14 cellular contexts compared by ENCODE assay signal in genomic region chr22:49787861-49788260, GRCh38. TPM values are rescaled to one million over a fixed set of nuclear protein-coding genes. Genes with fewer than 3 reads are reported as not detected.
DNase-seq lines count a peak whose midpoint lies in the region; ATAC-seq and TF ChIP-seq lines count a peak whose summit lies in the region.
"Had no signal": no experiment of that assay in that cellular context is flagged by ENCODE, and none has a peak within 500 bp of the region (broad histone marks: within the 10 kb centered on the region; RNA-seq: fewer than 3 reads in every experiment).

No MANE protein-coding gene starts in this region.

- H3K27me3 ChIP-seq in skeletal muscle tissue (ENCODE audit: control insufficient read depth in 3 of 3, insufficient read depth in 3 of 3, low read length in 3 of 3), result no peaks in the 10 kb centered on the region
- H3K27me3 ChIP-seq: Peyer's patch, vagina had no signal

- H3K9ac ChIP-seq in skeletal muscle tissue (ENCODE audit: low read depth in 1 of 3, low read length in 3 of 3), result no peak overlapping the region

- peaks cover 2 to 17% of the 10 kb centered on the region in 2 donors for H3K36me3 Mint-ChIP-seq in activated T-cell treated with anti-CD3 and anti-CD28 coated beads, Interleukin-2, amount 50 U/mL, for 72 hours (ENCODE audit: insufficient read depth in 2 of 2)
- H3K36me3 Mint-ChIP-seq in dendritic cell treated with granulocyte-macrophage colony-stimulating factor and Interleukin-4, amounts not matched to agents 40 ng/mL and 50 ng/mL, for 4 days (ENCODE audit: low read depth), result peaks cover 94% of the 10 kb centered on the region

- CTCF ChIA-PET in RWPE1 (lab: Yijun Ruan, JAX), result no interaction called here

- no peaks in the 10 kb centered on the region for H3K27me3 Mint-ChIP-seq in activated T-cell treated with anti-CD3 and anti-CD28 coated beads, Interleukin-2, amount 50 U/mL, for 72 hours (ENCODE audit: low read depth)
- no peaks in the 10 kb centered on the region for H3K27me3 Mint-ChIP-seq in dendritic cell treated with granulocyte-macrophage colony-stimulating factor and Interleukin-4, amounts not matched to agents 40 ng/mL and 50 ng/mL, for 4 days

- H3K9me3 Mint-ChIP-seq in activated T-cell treated with anti-CD3 and anti-CD28 coated beads, Interleukin-2, amount 50 U/mL, for 72 hours, result no peaks in the 10 kb centered on the region
- H3K9me3 Mint-ChIP-seq in dendritic cell treated with granulocyte-macrophage colony-stimulating factor and Interleukin-4, amounts not matched to agents 40 ng/mL and 50 ng/mL, for 4 days, result no peaks in the 10 kb centered on the region
- H3K9me3 Mint-ChIP-seq: mesothelial cell of epicardium had no signal

- H3K27ac ChIP-seq in RWPE1, result peak overlapping the region; percentile 70; the same call in 1 of the 2 replicates
- peak overlapping the region; percentile 73 for H3K27ac ChIP-seq in skeletal muscle tissue (ENCODE audit: low read depth, low read length)
- H3K27ac ChIP-seq: vagina, WERI-Rb-1 had no signal

- H3K27ac Mint-ChIP-seq in activated T-cell treated with anti-CD3 and anti-CD28 coated beads, Interleukin-2, amount 50 U/mL, for 72 hours, result peak overlapping the region; percentile 59
- peak overlapping the region; percentile 72 for H3K27ac Mint-ChIP-seq in dendritic cell treated with granulocyte-macrophage colony-stimulating factor and Interleukin-4, amounts not matched to agents 40 ng/mL and 50 ng/mL, for 4 days
- H3K27ac Mint-ChIP-seq: mesothelial cell of epicardium had no signal

- H3K4me1 Mint-ChIP-seq in activated T-cell treated with anti-CD3 and anti-CD28 coated beads, Interleukin-2, amount 50 U/mL, for 72 hours (ENCODE audit: low read depth), result peaks cover 48% of the 10 kb centered on the region
- peaks cover 41% of the 10 kb centered on the region for H3K4me1 Mint-ChIP-seq in dendritic cell treated with granulocyte-macrophage colony-stimulating factor and Interleukin-4, amounts not matched to agents 40 ng/mL and 50 ng/mL, for 4 days (ENCODE audit: low read depth)

- POLR2A ChIA-PET in RWPE1 (lab: Yijun Ruan, JAX; ENCODE audit: low non-redundant PET), result no interaction called here

- no peak for TF ChIP-seq CTCF in RWPE1 (conservative IDR thresholded peaks at IDR 0.05; ENCODE audit: low read depth)

- H3K4me3 Mint-ChIP-seq in activated T-cell treated with anti-CD3 and anti-CD28 coated beads, Interleukin-2, amount 50 U/mL, for 72 hours, result peak overlapping the region; percentile 7 to 15
- H3K4me3 Mint-ChIP-seq in dendritic cell treated with granulocyte-macrophage colony-stimulating factor and Interleukin-4, amounts not matched to agents 40 ng/mL and 50 ng/mL, for 4 days, result no peak overlapping the region
- H3K4me3 Mint-ChIP-seq: mesothelial cell of epicardium had no signal

- H3K4me1 ChIP-seq in skeletal muscle tissue (ENCODE audit: control insufficient read depth in 3 of 3, insufficient read depth in 3 of 3, low read length in 3 of 3), result peaks cover 71 to 76% (median 76%) of the 10 kb centered on the region in 3 donors

- peaks cover 20 to 36% (median 31%) of the 10 kb centered on the region in 3 donors for H3K36me3 ChIP-seq in skeletal muscle tissue (ENCODE audit: control insufficient read depth in 3 of 3, insufficient read depth in 3 of 3, low read length in 3 of 3)

- no peak overlapping the region for H3K4me3 ChIP-seq in skeletal muscle tissue (ENCODE audit: low read length in 3 of 3)
- H3K4me3 ChIP-seq: Peyer's patch, skin epidermis, vagina had no signal

- DNase-seq in activated T-cell treated with anti-CD3 and anti-CD28 coated beads, Interleukin-2, amount 50 U/mL, for 72 hours, result no peak
- no peak for DNase-seq in activated T-cell treated with anti-CD3 and anti-CD28 coated beads, Interleukin-2, amount 50 U/mL, for 48 hours
- DNase-seq in RWPE1 (ENCODE audit: low spot score) (no peak), COR-L47 (lab: John Stamatoyannopoulos, UW) (no peak), D341Med (ENCODE audit: low spot score) (no peak)
- DNase-seq in activated effector memory CD4-positive, alpha-beta T cell treated with anti-CD3 and anti-CD28 coated beads, Interleukin-2, amount 50 U/mL, for 16 hours, result no peak
- DNase-seq: NCI-H748 treated with DMSO at 0.1 percent for 48 hours, WERI-Rb-1 had no signal

- H3K9me3 ChIP-seq in skeletal muscle tissue (ENCODE audit: control insufficient read depth in 3 of 3, low read length in 3 of 3), result no peaks in the 10 kb centered on the region
- H3K9me3 ChIP-seq: Peyer's patch, vagina had no signal

- no peak for ATAC-seq in activated T-cell treated with anti-CD3 and anti-CD28 coated beads, Interleukin-2, amount 50 U/mL, for 72 hours (replicated peaks in 1 of 2)

- intact Hi-C loops in dendritic cell treated with granulocyte-macrophage colony-stimulating factor and Interleukin-4, amounts not matched to agents 40 ng/mL and 50 ng/mL, for 4 days (cut with micrococcal nuclease), result no loop called here

RNA-seq across cellular contexts. Expression of gene BRD1, which starts 39.8 kb away (rescaled TPM):
- total RNA-seq in activated T-cell treated with anti-CD3 and anti-CD28 coated beads, Interleukin-2, amount 50 U/mL, for 72 hours, result 10 to 100 TPM; 42.3 to 43.4 TPM
- total RNA-seq in skeletal muscle tissue, result 27.1 TPM
